In the genomic region with DNA sequence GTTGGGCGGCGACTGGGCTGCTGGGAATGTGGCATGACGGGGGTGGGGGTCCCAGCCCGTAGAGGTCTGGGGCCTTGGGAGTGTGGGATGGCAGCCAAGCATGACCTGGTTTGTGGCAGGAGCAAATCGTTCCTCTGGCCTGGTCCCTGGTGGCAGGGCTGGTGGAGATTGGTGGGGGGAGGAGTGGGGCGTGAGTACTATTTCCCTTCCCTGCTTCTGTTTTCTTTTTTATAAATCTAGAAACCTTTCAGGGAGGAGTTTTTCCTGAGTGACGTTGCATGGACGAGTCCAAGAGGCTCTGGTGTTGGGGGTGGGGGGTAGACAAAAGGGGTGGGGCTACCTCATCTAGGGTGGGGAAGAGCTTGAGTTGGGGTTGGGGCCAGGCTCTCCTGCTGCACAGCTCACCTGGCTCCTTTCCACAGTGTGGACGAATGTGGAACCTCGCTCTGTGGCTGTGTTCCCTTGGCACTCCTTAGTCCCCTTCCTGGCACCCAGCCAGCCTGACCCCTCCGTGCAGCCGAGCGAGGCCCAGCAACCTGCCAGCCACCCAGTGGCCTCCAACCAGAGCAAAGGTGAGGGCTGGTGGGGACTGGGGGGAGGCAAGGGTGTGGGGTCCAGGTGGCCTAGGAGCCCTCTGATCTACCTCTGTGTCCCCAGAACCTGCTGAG, we compare ENCODE assay signal across 2 cellular contexts.
TF ChIP-seq lines count a peak whose summit lies in the region.

No MANE protein-coding gene starts in this region.

TF ChIP-seq in SK-N-SH, 30 proteins besides CTCF, POLR2A, EP300 and RAD21 (continued from another document):
- TF ChIP-seq, protein P1, sequence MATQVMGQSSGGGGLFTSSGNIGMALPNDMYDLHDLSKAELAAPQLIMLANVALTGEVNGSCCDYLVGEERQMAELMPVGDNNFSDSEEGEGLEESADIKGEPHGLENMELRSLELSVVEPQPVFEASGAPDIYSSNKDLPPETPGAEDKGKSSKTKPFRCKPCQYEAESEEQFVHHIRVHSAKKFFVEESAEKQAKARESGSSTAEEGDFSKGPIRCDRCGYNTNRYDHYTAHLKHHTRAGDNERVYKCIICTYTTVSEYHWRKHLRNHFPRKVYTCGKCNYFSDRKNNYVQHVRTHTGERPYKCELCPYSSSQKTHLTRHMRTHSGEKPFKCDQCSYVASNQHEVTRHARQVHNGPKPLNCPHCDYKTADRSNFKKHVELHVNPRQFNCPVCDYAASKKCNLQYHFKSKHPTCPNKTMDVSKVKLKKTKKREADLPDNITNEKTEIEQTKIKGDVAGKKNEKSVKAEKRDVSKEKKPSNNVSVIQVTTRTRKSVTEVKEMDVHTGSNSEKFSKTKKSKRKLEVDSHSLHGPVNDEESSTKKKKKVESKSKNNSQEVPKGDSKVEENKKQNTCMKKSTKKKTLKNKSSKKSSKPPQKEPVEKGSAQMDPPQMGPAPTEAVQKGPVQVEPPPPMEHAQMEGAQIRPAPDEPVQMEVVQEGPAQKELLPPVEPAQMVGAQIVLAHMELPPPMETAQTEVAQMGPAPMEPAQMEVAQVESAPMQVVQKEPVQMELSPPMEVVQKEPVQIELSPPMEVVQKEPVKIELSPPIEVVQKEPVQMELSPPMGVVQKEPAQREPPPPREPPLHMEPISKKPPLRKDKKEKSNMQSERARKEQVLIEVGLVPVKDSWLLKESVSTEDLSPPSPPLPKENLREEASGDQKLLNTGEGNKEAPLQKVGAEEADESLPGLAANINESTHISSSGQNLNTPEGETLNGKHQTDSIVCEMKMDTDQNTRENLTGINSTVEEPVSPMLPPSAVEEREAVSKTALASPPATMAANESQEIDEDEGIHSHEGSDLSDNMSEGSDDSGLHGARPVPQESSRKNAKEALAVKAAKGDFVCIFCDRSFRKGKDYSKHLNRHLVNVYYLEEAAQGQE (IDR thresholded peaks at IDR 0.05; ENCODE audit: low read depth, low read length): no peak
- TF ChIP-seq, protein P2, sequence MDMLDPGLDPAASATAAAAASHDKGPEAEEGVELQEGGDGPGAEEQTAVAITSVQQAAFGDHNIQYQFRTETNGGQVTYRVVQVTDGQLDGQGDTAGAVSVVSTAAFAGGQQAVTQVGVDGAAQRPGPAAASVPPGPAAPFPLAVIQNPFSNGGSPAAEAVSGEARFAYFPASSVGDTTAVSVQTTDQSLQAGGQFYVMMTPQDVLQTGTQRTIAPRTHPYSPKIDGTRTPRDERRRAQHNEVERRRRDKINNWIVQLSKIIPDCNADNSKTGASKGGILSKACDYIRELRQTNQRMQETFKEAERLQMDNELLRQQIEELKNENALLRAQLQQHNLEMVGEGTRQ (IDR thresholded peaks at IDR 0.05; ENCODE audit: borderline replicate concordance, low read depth, low read length): no peak
- no peak for TF ChIP-seq YY1 (IDR thresholded peaks at IDR 0.05; ENCODE audit: low read depth)
- no peak for TF ChIP-seq TAF1 (IDR thresholded peaks at IDR 0.05; ENCODE audit: borderline replicate concordance, low read depth, low read length)
- no peak for TF ChIP-seq EZH2phosphoT487 (IDR thresholded peaks at IDR 0.05; ENCODE audit: borderline replicate concordance, low read depth)
- TF ChIP-seq, protein P3, sequence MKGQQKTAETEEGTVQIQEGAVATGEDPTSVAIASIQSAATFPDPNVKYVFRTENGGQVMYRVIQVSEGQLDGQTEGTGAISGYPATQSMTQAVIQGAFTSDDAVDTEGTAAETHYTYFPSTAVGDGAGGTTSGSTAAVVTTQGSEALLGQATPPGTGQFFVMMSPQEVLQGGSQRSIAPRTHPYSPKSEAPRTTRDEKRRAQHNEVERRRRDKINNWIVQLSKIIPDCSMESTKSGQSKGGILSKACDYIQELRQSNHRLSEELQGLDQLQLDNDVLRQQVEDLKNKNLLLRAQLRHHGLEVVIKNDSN (IDR thresholded peaks at IDR 0.05; ENCODE audit: borderline replicate concordance, low read depth): no peak
TF ChIP-seq in SK-N-SH: peak in this region for 0.

TF ChIP-seq in SK-N-SH treated with all-trans-retinoic acid at 6 μM for 48 hours, 23 proteins besides CTCF, POLR2A, EP300 and RAD21 (continued from another document):
- no peak for TF ChIP-seq ARNTL (CRISPR knock-in tag; IDR thresholded peaks at IDR 0.05; ENCODE audit: borderline replicate concordance, low read depth)
- TF ChIP-seq RARB (CRISPR knock-in tag; IDR thresholded peaks at IDR 0.05): no peak
- TF ChIP-seq ZFP30 (CRISPR knock-in tag; IDR thresholded peaks at IDR 0.05): no peak
- TF ChIP-seq, protein P4, sequence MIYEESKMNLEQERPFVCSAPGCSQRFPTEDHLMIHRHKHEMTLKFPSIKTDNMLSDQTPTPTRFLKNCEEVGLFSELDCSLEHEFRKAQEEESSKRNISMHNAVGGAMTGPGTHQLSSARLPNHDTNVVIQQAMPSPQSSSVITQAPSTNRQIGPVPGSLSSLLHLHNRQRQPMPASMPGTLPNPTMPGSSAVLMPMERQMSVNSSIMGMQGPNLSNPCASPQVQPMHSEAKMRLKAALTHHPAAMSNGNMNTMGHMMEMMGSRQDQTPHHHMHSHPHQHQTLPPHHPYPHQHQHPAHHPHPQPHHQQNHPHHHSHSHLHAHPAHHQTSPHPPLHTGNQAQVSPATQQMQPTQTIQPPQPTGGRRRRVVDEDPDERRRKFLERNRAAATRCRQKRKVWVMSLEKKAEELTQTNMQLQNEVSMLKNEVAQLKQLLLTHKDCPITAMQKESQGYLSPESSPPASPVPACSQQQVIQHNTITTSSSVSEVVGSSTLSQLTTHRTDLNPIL (CRISPR knock-in tag; IDR thresholded peaks at IDR 0.05; ENCODE audit: low read depth): no peak
- TF ChIP-seq GLIS3 (CRISPR knock-in tag; IDR thresholded peaks at IDR 0.05): no peak
- TF ChIP-seq ZFP3 (CRISPR knock-in tag; IDR thresholded peaks at IDR 0.05): no peak
- TF ChIP-seq BACH2 (CRISPR knock-in tag; IDR thresholded peaks at IDR 0.05; ENCODE audit: borderline replicate concordance): no peak
- TF ChIP-seq ZC3H10 (CRISPR knock-in tag; IDR thresholded peaks at IDR 0.05): no peak
- TF ChIP-seq, protein P5, sequence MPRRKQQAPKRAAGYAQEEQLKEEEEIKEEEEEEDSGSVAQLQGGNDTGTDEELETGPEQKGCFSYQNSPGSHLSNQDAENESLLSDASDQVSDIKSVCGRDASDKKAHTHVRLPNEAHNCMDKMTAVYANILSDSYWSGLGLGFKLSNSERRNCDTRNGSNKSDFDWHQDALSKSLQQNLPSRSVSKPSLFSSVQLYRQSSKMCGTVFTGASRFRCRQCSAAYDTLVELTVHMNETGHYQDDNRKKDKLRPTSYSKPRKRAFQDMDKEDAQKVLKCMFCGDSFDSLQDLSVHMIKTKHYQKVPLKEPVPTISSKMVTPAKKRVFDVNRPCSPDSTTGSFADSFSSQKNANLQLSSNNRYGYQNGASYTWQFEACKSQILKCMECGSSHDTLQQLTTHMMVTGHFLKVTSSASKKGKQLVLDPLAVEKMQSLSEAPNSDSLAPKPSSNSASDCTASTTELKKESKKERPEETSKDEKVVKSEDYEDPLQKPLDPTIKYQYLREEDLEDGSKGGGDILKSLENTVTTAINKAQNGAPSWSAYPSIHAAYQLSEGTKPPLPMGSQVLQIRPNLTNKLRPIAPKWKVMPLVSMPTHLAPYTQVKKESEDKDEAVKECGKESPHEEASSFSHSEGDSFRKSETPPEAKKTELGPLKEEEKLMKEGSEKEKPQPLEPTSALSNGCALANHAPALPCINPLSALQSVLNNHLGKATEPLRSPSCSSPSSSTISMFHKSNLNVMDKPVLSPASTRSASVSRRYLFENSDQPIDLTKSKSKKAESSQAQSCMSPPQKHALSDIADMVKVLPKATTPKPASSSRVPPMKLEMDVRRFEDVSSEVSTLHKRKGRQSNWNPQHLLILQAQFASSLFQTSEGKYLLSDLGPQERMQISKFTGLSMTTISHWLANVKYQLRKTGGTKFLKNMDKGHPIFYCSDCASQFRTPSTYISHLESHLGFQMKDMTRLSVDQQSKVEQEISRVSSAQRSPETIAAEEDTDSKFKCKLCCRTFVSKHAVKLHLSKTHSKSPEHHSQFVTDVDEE (CRISPR knock-in tag; IDR thresholded peaks at IDR 0.05): no peak
- TF ChIP-seq ZNF565 (CRISPR knock-in tag; conservative IDR thresholded peaks at IDR 0.05; ENCODE audit: low read depth): no peak
- TF ChIP-seq PPARA (CRISPR knock-in tag; IDR thresholded peaks at IDR 0.05; ENCODE audit: borderline replicate concordance): no peak
- TF ChIP-seq, protein P6, sequence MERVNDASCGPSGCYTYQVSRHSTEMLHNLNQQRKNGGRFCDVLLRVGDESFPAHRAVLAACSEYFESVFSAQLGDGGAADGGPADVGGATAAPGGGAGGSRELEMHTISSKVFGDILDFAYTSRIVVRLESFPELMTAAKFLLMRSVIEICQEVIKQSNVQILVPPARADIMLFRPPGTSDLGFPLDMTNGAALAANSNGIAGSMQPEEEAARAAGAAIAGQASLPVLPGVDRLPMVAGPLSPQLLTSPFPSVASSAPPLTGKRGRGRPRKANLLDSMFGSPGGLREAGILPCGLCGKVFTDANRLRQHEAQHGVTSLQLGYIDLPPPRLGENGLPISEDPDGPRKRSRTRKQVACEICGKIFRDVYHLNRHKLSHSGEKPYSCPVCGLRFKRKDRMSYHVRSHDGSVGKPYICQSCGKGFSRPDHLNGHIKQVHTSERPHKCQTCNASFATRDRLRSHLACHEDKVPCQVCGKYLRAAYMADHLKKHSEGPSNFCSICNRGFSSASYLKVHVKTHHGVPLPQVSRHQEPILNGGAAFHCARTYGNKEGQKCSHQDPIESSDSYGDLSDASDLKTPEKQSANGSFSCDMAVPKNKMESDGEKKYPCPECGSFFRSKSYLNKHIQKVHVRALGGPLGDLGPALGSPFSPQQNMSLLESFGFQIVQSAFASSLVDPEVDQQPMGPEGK (CRISPR knock-in tag; IDR thresholded peaks at IDR 0.05; ENCODE audit: borderline replicate concordance): no peak
- no peak for TF ChIP-seq ZNF8 (CRISPR knock-in tag; IDR thresholded peaks at IDR 0.05)
- TF ChIP-seq OSR1 (CRISPR knock-in tag; IDR thresholded peaks at IDR 0.05): no peak
- TF ChIP-seq ESRRG (CRISPR knock-in tag; IDR thresholded peaks at IDR 0.05): no peak
- no peak for TF ChIP-seq ISL1 (CRISPR knock-in tag; IDR thresholded peaks at IDR 0.05)
- TF ChIP-seq TCF4 (CRISPR knock-in tag; IDR thresholded peaks at IDR 0.05; ENCODE audit: borderline replicate concordance): no peak
